Comparison of ENCODE assay signal across 8 cellular contexts in the genomic region with DNA sequence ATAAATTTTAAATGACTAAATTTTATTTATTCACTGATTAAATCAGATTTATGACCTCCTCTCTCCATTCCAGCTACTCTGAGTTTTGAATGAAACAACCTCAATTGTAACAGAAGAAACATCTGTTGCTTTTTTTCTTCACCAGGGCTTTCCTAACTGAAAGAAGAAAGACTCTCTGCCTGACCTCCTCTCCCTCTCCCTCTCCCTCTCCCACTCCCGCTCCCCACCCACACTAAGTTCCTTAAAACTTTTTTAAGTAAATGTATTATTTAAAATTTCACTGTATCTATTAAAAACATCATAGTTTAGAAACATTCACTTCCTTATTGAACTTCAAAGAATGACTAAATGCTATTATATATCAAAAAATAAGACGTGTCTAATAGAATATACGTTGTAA.
DNase-seq lines count a peak whose midpoint lies in the region; ATAC-seq, FAIRE-seq and TF ChIP-seq lines count a peak whose summit lies in the region.

No MANE protein-coding gene starts in this region.

- H3K4me1 Mint-ChIP-seq in CD4-positive, alpha-beta T cell (ENCODE audit: low read depth): peaks cover 39% of the 10 kb centered on the region
- peaks cover 17 to 32% (median 30%) of the 10 kb centered on the region in 3 donors for H3K4me1 Mint-ChIP-seq in naive B cell

- peak overlapping the region; percentile 80 for H3K9ac ChIP-seq in HUES64 (ENCODE audit: low read depth, low read length)

- no peaks in the 10 kb centered on the region for H3K27me3 ChIP-seq in CD4-positive, alpha-beta T cell (ENCODE audit: control insufficient read depth, insufficient read depth, low read length)
- no peaks in the 10 kb centered on the region for H3K27me3 ChIP-seq in HUES64 (ENCODE audit: insufficient read depth, low read length)
- H3K27me3 ChIP-seq in bronchial epithelial cell (ENCODE audit: control insufficient read depth, insufficient read depth, low read length): no peaks in the 10 kb centered on the region

- H3K4me3 Mint-ChIP-seq in CD4-positive, alpha-beta T cell: peak overlapping the region; percentile 87
- peak overlapping the region; percentile 77 to 94 (median 90) for H3K4me3 Mint-ChIP-seq in naive B cell

- DNase-seq in CD4-positive, alpha-beta T cell: no peak
- DNase-seq in bronchial epithelial cell (ENCODE audit: low read depth): no peak
- no peak for DNase-seq in naive B cell

- H3K27me3 Mint-ChIP-seq in CD4-positive, alpha-beta T cell: no peaks in the 10 kb centered on the region
- no peaks in the 10 kb centered on the region for H3K27me3 Mint-ChIP-seq in naive B cell

- ATAC-seq in CD4-positive, alpha-beta T cell (ENCODE audit: poor library complexity): no peak
- ATAC-seq in naive B cell (ENCODE audit: low read depth in 2 of 2) (no peak), GM18520 (IDR thresholded peaks at IDR 0.05; ENCODE audit: unreplicated experiment) (no peak), GM19023 (IDR thresholded peaks at IDR 0.05; ENCODE audit: unreplicated experiment) (no peak), HG03159 (IDR thresholded peaks at IDR 0.05; ENCODE audit: unreplicated experiment) (no peak), GM18517 (IDR thresholded peaks at IDR 0.05; ENCODE audit: unreplicated experiment) (no peak)

- H3K9me3 ChIP-seq in CD4-positive, alpha-beta T cell (ENCODE audit: control insufficient read depth, low read length): no peaks in the 10 kb centered on the region
- H3K9me3 ChIP-seq in HUES64 (ENCODE audit: insufficient read depth, low read depth, low read length): no peaks in the 10 kb centered on the region

- H3K27ac Mint-ChIP-seq in CD4-positive, alpha-beta T cell: peak overlapping the region; percentile 43
- peak overlapping the region in 2 of 6 donors; percentile 4 to 5 for H3K27ac Mint-ChIP-seq in naive B cell

- CTCF ChIA-PET in CD4-positive, alpha-beta T cell (lab: Charles Lee): no interaction called here

- H3K4me3 ChIP-seq in HUES64 (ENCODE audit: low read length) (peak overlapping the region; percentile 74), bronchial epithelial cell (ENCODE audit: low read depth, low read length) (peak overlapping the region; percentile 47)

- H3K4me1 ChIP-seq in HUES64 (ENCODE audit: insufficient read depth, low read length): peaks cover 24% of the 10 kb centered on the region

- no peak for FAIRE-seq in bronchial epithelial cell (lab: Jason Lieb, UNC)

- POLR2A ChIA-PET in CD4-positive, alpha-beta T cell (lab: Charles Lee): interaction anchor here (0.6 kb wide), 1 partner anchor 760 kb away, joined by 3 read pairs; no protein-coding TSS in a partner anchor

- no peak overlapping the region for H3K27ac ChIP-seq in CD4-positive, alpha-beta T cell (ENCODE audit: low read depth, low read length)
- H3K27ac ChIP-seq in HUES64 (ENCODE audit: low read depth, low read length): peak overlapping the region; percentile 88; the same call in 1 of the 2 replicates

- no CpG with 5 or more reads among the region's 3 CpGs for WGBS in HUES64

- peaks cover 8% of the 10 kb centered on the region for H3K36me3 Mint-ChIP-seq in CD4-positive, alpha-beta T cell (ENCODE audit: low read depth)
- H3K36me3 Mint-ChIP-seq in naive B cell: peaks cover 0 to 7% of the 10 kb centered on the region in 2 donors

- no peaks in the 10 kb centered on the region for H3K9me3 Mint-ChIP-seq in CD4-positive, alpha-beta T cell
- H3K9me3 Mint-ChIP-seq in naive B cell: peaks cover 0 to 2% (median 0%) of the 10 kb centered on the region in 7 donors

- no peak for TF ChIP-seq CTCF in CD4-positive, alpha-beta T cell (IDR thresholded peaks at IDR 0.05)
- TF ChIP-seq CTCF in bronchial epithelial cell (IDR thresholded peaks at IDR 0.05; ENCODE audit: insufficient read depth, low read length, severe bottlenecking): no peak

- intact Hi-C loops in CD4-positive, alpha-beta T cell (cut with DNase I, micrococcal nuclease): loop anchor here (5.0 to 10.0 kb wide), 4 partner anchors 150 to 975 kb away; partner anchors contain the start of genes ATP1B3 (in 1 of the 2), GK5 (in 1 of the 2) and U2SURP (in 1 of the 2)

- H3K36me3 ChIP-seq in HUES64 (ENCODE audit: insufficient read depth, low read length) (peaks cover 7% of the 10 kb centered on the region; the same call in 1 of the 2 replicates), bronchial epithelial cell (ENCODE audit: control insufficient read depth, insufficient read depth, low read length) (no peaks in the 10 kb centered on the region)
